Comparison of ENCODE assay signal across 8 cellular contexts in the genomic region with DNA sequence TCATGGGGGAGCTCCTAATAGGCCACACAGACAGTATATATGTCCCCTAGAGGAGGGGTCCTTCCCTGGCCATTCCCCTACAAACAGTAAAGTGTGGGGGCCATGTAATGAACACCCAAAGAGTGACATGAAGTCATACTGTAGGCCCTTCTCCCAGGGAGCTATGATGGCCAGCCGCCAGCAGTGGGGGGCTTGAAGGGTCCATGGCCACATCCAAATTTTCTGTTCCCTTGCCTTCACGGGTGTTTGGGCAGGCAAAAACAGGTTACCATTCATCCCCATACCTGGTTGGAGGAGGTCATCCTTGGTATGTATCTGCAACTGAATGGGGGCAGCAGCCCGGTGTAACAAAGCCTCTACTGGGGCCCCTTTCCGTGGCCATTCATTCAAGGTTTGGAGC.
"Had no signal": no experiment of that assay in that cellular context is flagged by ENCODE, and none has a peak within 500 bp of the region (broad histone marks: within the 10 kb centered on the region; RNA-seq: fewer than 3 reads in every experiment).

No MANE protein-coding gene starts in this region.

- H3K27ac ChIP-seq: GM23248 had no signal

- H3K9me3 ChIP-seq: HAP-1 had no signal

- H3K4me3 ChIP-seq: GM23248, GM23338, HAP-1 had no signal

- DNase-seq: GM23248, GOT3, H7, H9, HCEC 1CT, HFFc6 had no signal

- H3K4me1 ChIP-seq: HAP-1 had no signal

- H3K36me3 ChIP-seq: HAP-1 had no signal
